Comparison of ENCODE assay signal across 13 cellular contexts in genomic region chr2:203599509-203599908, GRCh38.
DNase-seq lines count a peak whose midpoint lies in the region; ATAC-seq and TF ChIP-seq lines count a peak whose summit lies in the region.
"Had no signal": no experiment of that assay in that cellular context is flagged by ENCODE, and none has a peak within 500 bp of the region (broad histone marks: within the 10 kb centered on the region; RNA-seq: fewer than 3 reads in every experiment).

No MANE protein-coding gene starts in this region.

- no peak for TF ChIP-seq CTCF in CD14-positive monocyte (IDR thresholded peaks at IDR 0.05)

- no peak for DNase-seq in activated T-cell treated with anti-CD3 and anti-CD28 coated beads, Interleukin-2, amount 50 U/mL, for 4 hours
- no peak for DNase-seq in activated T-cell treated with anti-CD3 and anti-CD28 coated beads, Interleukin-2, amount 50 U/mL, for 24 hours
- DNase-seq in stimulated activated naive CD8-positive, alpha-beta T cell treated with anti-CD3 and anti-CD28 coated beads, Interleukin-15, amount 100 ng/mL, for 72 hours: no peak
- DNase-seq in CD14-positive monocyte (ENCODE audit: low spot score) (no peak), NCI-H2227 treated with DMSO at 0.1 percent for 48 hours (lab: John Stamatoyannopoulos, UW) (no peak)
- DNase-seq: colonic mucosa; NCI-H2081 treated with DMSO at 0.1 percent for 48 hours; stimulated activated CD4-positive, alpha-beta T cell treated with anti-CD3 and anti-CD28 coated beads, Interleukin-4, amount 100 ng/mL, for 1 hour had no signal

- peaks cover 7% of the 10 kb centered on the region for H3K4me1 Mint-ChIP-seq in activated T-cell treated with anti-CD3 and anti-CD28 coated beads, Interleukin-2, amount 50 U/mL, for 4 hours (ENCODE audit: low read depth)
- H3K4me1 Mint-ChIP-seq in activated T-cell treated with anti-CD3 and anti-CD28 coated beads, Interleukin-2, amount 50 U/mL, for 24 hours (ENCODE audit: low read depth): peaks cover 21% of the 10 kb centered on the region
- H3K4me1 Mint-ChIP-seq in stimulated activated naive CD8-positive, alpha-beta T cell treated with anti-CD3 and anti-CD28 coated beads, Interleukin-15, amount 100 ng/mL, for 72 hours: peaks cover 34% of the 10 kb centered on the region
- H3K4me1 Mint-ChIP-seq in CD14-positive monocyte: peaks cover 20% of the 10 kb centered on the region

- H3K36me3 Mint-ChIP-seq in activated T-cell treated with anti-CD3 and anti-CD28 coated beads, Interleukin-2, amount 50 U/mL, for 4 hours (ENCODE audit: insufficient read depth): no peaks in the 10 kb centered on the region
- H3K36me3 Mint-ChIP-seq in activated T-cell treated with anti-CD3 and anti-CD28 coated beads, Interleukin-2, amount 50 U/mL, for 24 hours (ENCODE audit: low read depth): no peaks in the 10 kb centered on the region
- H3K36me3 Mint-ChIP-seq in CD14-positive monocyte: peaks cover 0 to 2% of the 10 kb centered on the region in 2 donors

- H3K27ac Mint-ChIP-seq in activated T-cell treated with anti-CD3 and anti-CD28 coated beads, Interleukin-2, amount 50 U/mL, for 24 hours: no peak overlapping the region
- H3K27ac Mint-ChIP-seq in stimulated activated naive CD8-positive, alpha-beta T cell treated with anti-CD3 and anti-CD28 coated beads, Interleukin-15, amount 100 ng/mL, for 72 hours: no peak overlapping the region
- peak overlapping the region in 1 of 7 donors; percentile 74 for H3K27ac Mint-ChIP-seq in CD14-positive monocyte

- no peaks in the 10 kb centered on the region for H3K27me3 Mint-ChIP-seq in activated T-cell treated with anti-CD3 and anti-CD28 coated beads, Interleukin-2, amount 50 U/mL, for 4 hours (ENCODE audit: low read depth)
- no peaks in the 10 kb centered on the region for H3K27me3 Mint-ChIP-seq in activated T-cell treated with anti-CD3 and anti-CD28 coated beads, Interleukin-2, amount 50 U/mL, for 24 hours
- peaks cover 9% of the 10 kb centered on the region for H3K27me3 Mint-ChIP-seq in stimulated activated naive CD8-positive, alpha-beta T cell treated with anti-CD3 and anti-CD28 coated beads, Interleukin-15, amount 100 ng/mL, for 72 hours
- H3K27me3 Mint-ChIP-seq in CD14-positive monocyte (ENCODE audit: low read depth in 3 of 3): peaks cover 20 to 35% (median 21%) of the 10 kb centered on the region in 3 donors

- peak; percentile 23 to 35 for ATAC-seq in activated T-cell treated with anti-CD3 and anti-CD28 coated beads, Interleukin-2, amount 50 U/mL, for 4 hours
- ATAC-seq in GM21723 (IDR thresholded peaks at IDR 0.05; ENCODE audit: unreplicated experiment): peak; percentile 69
- ATAC-seq in HG03280 (IDR thresholded peaks at IDR 0.05; ENCODE audit: unreplicated experiment): peak; percentile 32
- peak; percentile 85 for ATAC-seq in stimulated activated naive CD8-positive, alpha-beta T cell treated with anti-CD3 and anti-CD28 coated beads, Interleukin-15, amount 100 ng/mL, for 72 hours
- no peak for ATAC-seq in GM19324 (IDR thresholded peaks at IDR 0.05; ENCODE audit: low FRiP score, unreplicated experiment)
- ATAC-seq: A549, K562 had no signal

- no peaks in the 10 kb centered on the region for H3K9me3 Mint-ChIP-seq in activated T-cell treated with anti-CD3 and anti-CD28 coated beads, Interleukin-2, amount 50 U/mL, for 4 hours
- no peaks in the 10 kb centered on the region for H3K9me3 Mint-ChIP-seq in activated T-cell treated with anti-CD3 and anti-CD28 coated beads, Interleukin-2, amount 50 U/mL, for 24 hours
- H3K9me3 Mint-ChIP-seq in stimulated activated naive CD8-positive, alpha-beta T cell treated with anti-CD3 and anti-CD28 coated beads, Interleukin-15, amount 100 ng/mL, for 72 hours: no peaks in the 10 kb centered on the region
- H3K9me3 Mint-ChIP-seq in CD14-positive monocyte: peaks cover 0 to 7% (median 2%) of the 10 kb centered on the region in 7 donors

- H3K4me3 Mint-ChIP-seq in activated T-cell treated with anti-CD3 and anti-CD28 coated beads, Interleukin-2, amount 50 U/mL, for 4 hours: no peak overlapping the region
- H3K4me3 Mint-ChIP-seq in activated T-cell treated with anti-CD3 and anti-CD28 coated beads, Interleukin-2, amount 50 U/mL, for 24 hours: no peak overlapping the region
- peak overlapping the region in 1 of 2 donors; percentile 3 for H3K4me3 Mint-ChIP-seq in stimulated activated naive CD8-positive, alpha-beta T cell treated with anti-CD3 and anti-CD28 coated beads, Interleukin-15, amount 100 ng/mL, for 72 hours
- H3K4me3 Mint-ChIP-seq in CD14-positive monocyte: peak overlapping the region in 1 of 2 donors; percentile 11

- intact Hi-C loops in CD14-positive monocyte (cut with micrococcal nuclease): no loop called here
